Comparison of ENCODE assay signal across 8 cellular contexts in the genomic region with DNA sequence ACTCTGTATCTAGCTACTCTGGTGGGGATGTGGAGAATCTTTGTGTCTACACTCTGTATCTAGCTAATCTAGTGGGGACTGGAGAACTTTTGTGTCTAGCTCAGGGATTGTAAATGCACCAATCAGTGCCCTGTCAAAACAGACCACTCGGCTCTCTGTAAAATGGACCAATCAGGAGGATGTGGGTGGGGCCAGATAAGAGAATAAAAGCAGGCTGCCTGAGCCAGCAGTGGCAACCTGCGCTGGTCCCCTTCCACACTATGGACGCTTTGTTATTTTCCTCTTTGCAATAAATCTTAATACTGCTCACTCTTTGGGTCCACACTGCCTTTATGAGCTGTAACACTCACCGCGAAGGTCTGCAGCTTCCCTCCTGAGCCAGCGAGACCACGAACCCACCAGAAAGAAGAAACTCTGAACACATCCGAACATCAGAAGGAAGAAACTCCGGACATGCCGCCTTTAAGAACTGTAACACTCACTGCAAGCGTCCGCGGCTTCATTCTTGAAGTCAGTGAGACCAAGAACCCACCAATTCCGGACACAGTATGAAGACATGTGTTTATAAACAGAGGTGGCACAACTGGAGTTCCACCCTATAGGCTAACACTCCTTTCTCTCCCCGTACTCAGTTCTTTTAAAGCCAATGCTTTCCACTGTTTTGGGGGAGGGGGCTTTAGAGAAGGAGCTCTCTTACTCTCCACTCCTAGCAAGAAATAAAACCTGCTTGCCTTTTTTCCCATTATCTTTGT. TPM values are rescaled to one million over a fixed set of nuclear protein-coding genes. Genes with fewer than 3 reads are reported as not detected.
A peak's percentile ranks its signal among the peaks of the same experiment; 100 is the strongest.
DNase-seq lines count a peak whose midpoint lies in the region; ATAC-seq, FAIRE-seq and TF ChIP-seq lines count a peak whose summit lies in the region.
"Not testable (repeated sequence)": the region's sequence is repeated elsewhere in the genome, so short reads cannot be mapped to it uniquely, and the experiment has no call there.

No MANE protein-coding gene starts in this region.

- not testable (repeated sequence) for H3K27me3 ChIP-seq in Peyer's patch; left ventricle myocardium inferior (ENCODE audit: low read depth)

- H3K4me3 ChIP-seq in A549, result peak overlapping the region; percentile 47
- peak overlapping the region; percentile 43 to 60 (median 50) for H3K4me3 ChIP-seq in Peyer's patch
- peak overlapping the region; percentile 71 for H3K4me3 ChIP-seq in left ventricle myocardium inferior

- POLR2A ChIA-PET in A549 (lab: Yijun Ruan, JAX), result interaction anchor here (0.7 to 1.4 kb wide), 6 partner anchors 59 to 88 kb away, joined by 3 to 26 read pairs (median 6); a partner anchor contains a TSS

- not testable (repeated sequence) for TF ChIP-seq RAD21 in A549 (conservative IDR thresholded peaks at IDR 0.05 in 1 of 2, IDR thresholded peaks at IDR 0.05 in 1 of 2)

- H3K36me3 Mint-ChIP-seq in activated T-cell treated with anti-CD3 and anti-CD28 coated beads, Interleukin-2, amount 50 U/mL, for 24 hours (ENCODE audit: low read depth), result peaks cover 24% of the 10 kb centered on the region
- H3K36me3 Mint-ChIP-seq in central memory CD8-positive, alpha-beta T cell (ENCODE audit: insufficient read depth), result peaks cover 19% of the 10 kb centered on the region
- peaks cover 43% of the 10 kb centered on the region for H3K36me3 Mint-ChIP-seq in nephron (ENCODE audit: low read depth)

- H3K9me3 ChIP-seq in A549; Peyer's patch; left ventricle myocardium inferior (replicated peaks): not testable (repeated sequence)

- H3K27ac Mint-ChIP-seq in activated T-cell treated with anti-CD3 and anti-CD28 coated beads, Interleukin-2, amount 50 U/mL, for 24 hours, result peak overlapping the region; percentile 98
- H3K27ac Mint-ChIP-seq in central memory CD8-positive, alpha-beta T cell (ENCODE audit: low read depth), result peak overlapping the region; percentile 92
- H3K27ac Mint-ChIP-seq in nephron, result peak overlapping the region; percentile 100

- FAIRE-seq in A549 (lab: Jason Lieb, UNC), result not testable (repeated sequence)

- H3K4me3 Mint-ChIP-seq in activated T-cell treated with anti-CD3 and anti-CD28 coated beads, Interleukin-2, amount 50 U/mL, for 24 hours, result peak overlapping the region; percentile 85
- H3K4me3 Mint-ChIP-seq in central memory CD8-positive, alpha-beta T cell, result peak overlapping the region; percentile 92
- peak overlapping the region; percentile 91 to 98 (median 97) for H3K4me3 Mint-ChIP-seq in nephron

- intact Hi-C loops in left ventricle myocardium inferior (cut with micrococcal nuclease), result not testable (repeated sequence)

- not testable (repeated sequence) for TF ChIP-seq CTCF in A549 (IDR thresholded peaks at IDR 0.05); Peyer's patch (IDR thresholded peaks at IDR 0.05); left ventricle myocardium inferior (IDR thresholded peaks at IDR 0.05; ENCODE audit: borderline replicate concordance); nephron (IDR thresholded peaks at IDR 0.05; ENCODE audit: unreplicated experiment in 3 of 3)

- 78% methylated on average over 15 of the region's 15 CpGs for WGBS in A549 (ENCODE audit: missing lambda C conversion rate)

- H3K4me1 Mint-ChIP-seq in activated T-cell treated with anti-CD3 and anti-CD28 coated beads, Interleukin-2, amount 50 U/mL, for 24 hours (ENCODE audit: low read depth), result peaks cover 50% of the 10 kb centered on the region
- H3K4me1 Mint-ChIP-seq in central memory CD8-positive, alpha-beta T cell, result peaks cover 52% of the 10 kb centered on the region
- H3K4me1 Mint-ChIP-seq in nephron, result peaks cover 19% of the 10 kb centered on the region

- DNase-seq in A549 (ENCODE audit: low read depth in 1 of 2, low spot score in 1 of 2); Peyer's patch; left ventricle myocardium inferior: not testable (repeated sequence)
- DNase-seq in activated T-cell treated with anti-CD3 and anti-CD28 coated beads, Interleukin-2, amount 50 U/mL, for 24 hours, result peak; percentile 49
- DNase-seq in central memory CD8-positive, alpha-beta T cell (ENCODE audit: low spot score in 2 of 2), result peak in 1 of 2 donors; percentile 31
- peak; percentile 51 for DNase-seq in stimulated activated CD8-positive, alpha-beta memory T cell treated with anti-CD3 and anti-CD28 coated beads, Interleukin-4, amount 100 ng/mL, for 48 hours

- H3K4me1 ChIP-seq in A549 (peaks cover 15% of the 10 kb centered on the region; the same call in 2 of the 3 replicates), left ventricle myocardium inferior (peaks cover 38% of the 10 kb centered on the region)
- not testable (repeated sequence) for H3K4me1 ChIP-seq in Peyer's patch

- ATAC-seq in A549, result not testable (repeated sequence)
- ATAC-seq in GM19438 (IDR thresholded peaks at IDR 0.05; ENCODE audit: low read depth, unreplicated experiment), result peak; percentile 6
- ATAC-seq in central memory CD8-positive, alpha-beta T cell (replicated peaks; ENCODE audit: extremely low read depth, poor library complexity, severe bottlenecking), result peak; percentile 21

- not testable (repeated sequence) for TF ChIP-seq EP300 in A549 (IDR thresholded peaks at IDR 0.05)

- not testable (repeated sequence) for H3K27me3 Mint-ChIP-seq in activated T-cell treated with anti-CD3 and anti-CD28 coated beads, Interleukin-2, amount 50 U/mL, for 24 hours; central memory CD8-positive, alpha-beta T cell; nephron (ENCODE audit: low read depth)

- peaks cover 0 to 12% (median 0%) of the 10 kb centered on the region in 3 donors for H3K36me3 ChIP-seq in Peyer's patch
- H3K36me3 ChIP-seq in left ventricle myocardium inferior, result peaks cover 13% of the 10 kb centered on the region

- peak overlapping the region; percentile 97 for H3K4me2 ChIP-seq in A549

- TF ChIP-seq POLR2A in A549 (IDR thresholded peaks at IDR 0.05; ENCODE audit: low read length), result not testable (repeated sequence)
- peak in 1 of 2 donors; percentile 32 for TF ChIP-seq POLR2A in Peyer's patch (IDR thresholded peaks at IDR 0.05)

- peak overlapping the region; percentile 88 to 90 for H3K27ac ChIP-seq in A549
- H3K27ac ChIP-seq in Peyer's patch, result peak overlapping the region; percentile 76 to 88 (median 84)
- H3K27ac ChIP-seq in left ventricle myocardium inferior (replicated peaks), result peak overlapping the region; percentile 96

- CTCF ChIA-PET in A549 (lab: Yijun Ruan, JAX), result interaction anchor here (0.9 to 2.8 kb wide), 19 partner anchors 9 to 479 kb away, joined by 3 to 34 read pairs (median 4); a partner anchor contains a TSS

- not testable (repeated sequence) for H3K9me3 Mint-ChIP-seq in activated T-cell treated with anti-CD3 and anti-CD28 coated beads, Interleukin-2, amount 50 U/mL, for 24 hours; central memory CD8-positive, alpha-beta T cell; nephron

RNA-seq across cellular contexts. Expression of a gene that starts 1.1 kb away (rescaled TPM):
- 30.5 and 32.6 TPM in 2 replicates for polyA plus RNA-seq in A549 (2011; rRNA removed)
- polyA plus RNA-seq in A549 (2012; cell fraction: cytosol; rRNA removed), result 8.4 and 9.4 TPM in 2 replicates
- polyA plus RNA-seq in A549 (2012; cell fraction: nucleus; rRNA removed), result 7.2 and 13.0 TPM in 2 replicates
- 19.6 to 22.8 TPM (median 21.9 TPM) in 3 replicates for polyA plus RNA-seq in A549 (2017; fragmentation: RNase III; extraction: RNeasy Plus Mini Kit Qiagen cat#74134 plus additional on column Dnase treatment)
- polyA minus RNA-seq in A549 (2011; rRNA and poly(A)+ RNA removed), result 20.4 and 28.3 TPM in 2 replicates
- 10 to 100 TPM in 3 of 4 donors, 1 to 10 TPM in 1; 8.1 to 55.3 (median 21.3) TPM for total RNA-seq in Peyer's patch
- 8.4 TPM for total RNA-seq in left ventricle myocardium inferior

RNA-seq across cellular contexts. Expression of a gene that starts 5.8 kb away (rescaled TPM):
- polyA plus RNA-seq in A549 (2011; rRNA removed), result 2.4 and 2.7 TPM in 2 replicates
- polyA plus RNA-seq in A549 (2012; cell fraction: cytosol; rRNA removed), result 0.21 and 0.22 TPM in 2 replicates
- polyA plus RNA-seq in A549 (2012; cell fraction: nucleus; rRNA removed), result 0.36 and 0.61 TPM in 2 replicates
- polyA plus RNA-seq in A549 (2017; fragmentation: RNase III; extraction: RNeasy Plus Mini Kit Qiagen cat#74134 plus additional on column Dnase treatment), result 1.2 to 1.5 TPM (median 1.4 TPM) in 3 replicates
- 1.3 and 1.6 TPM in 2 replicates for polyA minus RNA-seq in A549 (2011; rRNA and poly(A)+ RNA removed)
- 100 to 1,000 TPM in 1 of 4 donors, 10 to 100 TPM in 3; 23.9 to 309 (median 34.3) TPM for total RNA-seq in Peyer's patch
- total RNA-seq in left ventricle myocardium inferior, result 16.6 TPM

RNA-seq across cellular contexts. Expression of a gene that starts 52.4 kb away (rescaled TPM):
- polyA plus RNA-seq in A549 (2011; rRNA removed) (not detected in 2 replicates), A549 (2017; fragmentation: RNase III; extraction: RNeasy Plus Mini Kit Qiagen cat#74134 plus additional on column Dnase treatment) (not detected in 3 replicates)
- polyA plus RNA-seq in A549 (2012; cell fraction: cytosol; rRNA removed), result not detected in 2 replicates
- polyA plus RNA-seq in A549 (2012; cell fraction: nucleus; rRNA removed), result not detected in 2 replicates
- polyA minus RNA-seq in A549 (2011; rRNA and poly(A)+ RNA removed), result not detected in 2 replicates
- total RNA-seq in Peyer's patch (not detected), left ventricle myocardium inferior (not detected)

RNA-seq across cellular contexts. Expression of a gene that starts 59.0 kb away (rescaled TPM):
- polyA plus RNA-seq in A549 (2011; rRNA removed), result 11.7 and 15.2 TPM in 2 replicates
- polyA plus RNA-seq in A549 (2012; cell fraction: cytosol; rRNA removed), result 2.9 and 3.5 TPM in 2 replicates
- polyA plus RNA-seq in A549 (2012; cell fraction: nucleus; rRNA removed), result 3.1 and 5.9 TPM in 2 replicates
- 6.1 to 8.1 TPM (median 6.8 TPM) in 3 replicates for polyA plus RNA-seq in A549 (2017; fragmentation: RNase III; extraction: RNeasy Plus Mini Kit Qiagen cat#74134 plus additional on column Dnase treatment)
- 3.7 and 4.0 TPM in 2 replicates for polyA minus RNA-seq in A549 (2011; rRNA and poly(A)+ RNA removed)
- 10 to 100 TPM in 3 of 4 donors, 1 to 10 TPM in 1; 6.7 to 14.9 (median 11.0) TPM for total RNA-seq in Peyer's patch
- total RNA-seq in left ventricle myocardium inferior, result 1.7 TPM
